Comparison of ENCODE assay signal across 1 cellular context in the genomic region with DNA sequence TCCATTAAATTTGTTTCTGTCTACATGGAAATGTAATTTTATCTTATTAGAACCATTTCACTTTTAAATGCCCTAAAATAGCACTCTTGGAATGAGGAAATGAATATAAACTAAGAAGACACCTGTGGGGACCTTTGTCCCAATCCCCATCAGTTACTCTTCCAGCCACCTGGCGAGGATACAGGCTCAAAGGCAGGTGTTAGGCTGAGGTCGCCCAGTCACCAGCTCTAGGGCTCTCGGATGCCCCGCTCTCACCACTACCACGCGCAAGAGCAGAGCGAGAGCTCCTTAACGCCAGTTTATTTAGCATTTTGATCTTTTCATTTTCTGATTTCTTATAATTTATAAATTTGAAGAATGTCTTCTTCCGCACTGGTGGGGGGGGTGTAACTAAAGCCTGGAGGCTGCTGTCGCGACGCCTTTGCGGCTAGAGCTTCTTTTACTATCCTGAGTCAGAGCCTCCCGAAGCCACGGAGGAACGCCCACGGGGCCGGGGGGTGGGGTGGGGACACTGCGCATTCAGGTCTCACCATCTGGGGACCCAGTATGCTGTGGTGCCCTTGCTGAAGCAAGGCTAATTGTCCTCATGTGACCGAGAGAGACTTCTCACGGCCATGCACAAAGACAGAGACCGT.
TF ChIP-seq lines count a peak whose summit lies in the region.

No MANE protein-coding gene starts in this region.

TF ChIP-seq in GM23338, 12 proteins besides CTCF, POLR2A, EP300 and RAD21 (continued from another document):
- TF ChIP-seq, protein P1, sequence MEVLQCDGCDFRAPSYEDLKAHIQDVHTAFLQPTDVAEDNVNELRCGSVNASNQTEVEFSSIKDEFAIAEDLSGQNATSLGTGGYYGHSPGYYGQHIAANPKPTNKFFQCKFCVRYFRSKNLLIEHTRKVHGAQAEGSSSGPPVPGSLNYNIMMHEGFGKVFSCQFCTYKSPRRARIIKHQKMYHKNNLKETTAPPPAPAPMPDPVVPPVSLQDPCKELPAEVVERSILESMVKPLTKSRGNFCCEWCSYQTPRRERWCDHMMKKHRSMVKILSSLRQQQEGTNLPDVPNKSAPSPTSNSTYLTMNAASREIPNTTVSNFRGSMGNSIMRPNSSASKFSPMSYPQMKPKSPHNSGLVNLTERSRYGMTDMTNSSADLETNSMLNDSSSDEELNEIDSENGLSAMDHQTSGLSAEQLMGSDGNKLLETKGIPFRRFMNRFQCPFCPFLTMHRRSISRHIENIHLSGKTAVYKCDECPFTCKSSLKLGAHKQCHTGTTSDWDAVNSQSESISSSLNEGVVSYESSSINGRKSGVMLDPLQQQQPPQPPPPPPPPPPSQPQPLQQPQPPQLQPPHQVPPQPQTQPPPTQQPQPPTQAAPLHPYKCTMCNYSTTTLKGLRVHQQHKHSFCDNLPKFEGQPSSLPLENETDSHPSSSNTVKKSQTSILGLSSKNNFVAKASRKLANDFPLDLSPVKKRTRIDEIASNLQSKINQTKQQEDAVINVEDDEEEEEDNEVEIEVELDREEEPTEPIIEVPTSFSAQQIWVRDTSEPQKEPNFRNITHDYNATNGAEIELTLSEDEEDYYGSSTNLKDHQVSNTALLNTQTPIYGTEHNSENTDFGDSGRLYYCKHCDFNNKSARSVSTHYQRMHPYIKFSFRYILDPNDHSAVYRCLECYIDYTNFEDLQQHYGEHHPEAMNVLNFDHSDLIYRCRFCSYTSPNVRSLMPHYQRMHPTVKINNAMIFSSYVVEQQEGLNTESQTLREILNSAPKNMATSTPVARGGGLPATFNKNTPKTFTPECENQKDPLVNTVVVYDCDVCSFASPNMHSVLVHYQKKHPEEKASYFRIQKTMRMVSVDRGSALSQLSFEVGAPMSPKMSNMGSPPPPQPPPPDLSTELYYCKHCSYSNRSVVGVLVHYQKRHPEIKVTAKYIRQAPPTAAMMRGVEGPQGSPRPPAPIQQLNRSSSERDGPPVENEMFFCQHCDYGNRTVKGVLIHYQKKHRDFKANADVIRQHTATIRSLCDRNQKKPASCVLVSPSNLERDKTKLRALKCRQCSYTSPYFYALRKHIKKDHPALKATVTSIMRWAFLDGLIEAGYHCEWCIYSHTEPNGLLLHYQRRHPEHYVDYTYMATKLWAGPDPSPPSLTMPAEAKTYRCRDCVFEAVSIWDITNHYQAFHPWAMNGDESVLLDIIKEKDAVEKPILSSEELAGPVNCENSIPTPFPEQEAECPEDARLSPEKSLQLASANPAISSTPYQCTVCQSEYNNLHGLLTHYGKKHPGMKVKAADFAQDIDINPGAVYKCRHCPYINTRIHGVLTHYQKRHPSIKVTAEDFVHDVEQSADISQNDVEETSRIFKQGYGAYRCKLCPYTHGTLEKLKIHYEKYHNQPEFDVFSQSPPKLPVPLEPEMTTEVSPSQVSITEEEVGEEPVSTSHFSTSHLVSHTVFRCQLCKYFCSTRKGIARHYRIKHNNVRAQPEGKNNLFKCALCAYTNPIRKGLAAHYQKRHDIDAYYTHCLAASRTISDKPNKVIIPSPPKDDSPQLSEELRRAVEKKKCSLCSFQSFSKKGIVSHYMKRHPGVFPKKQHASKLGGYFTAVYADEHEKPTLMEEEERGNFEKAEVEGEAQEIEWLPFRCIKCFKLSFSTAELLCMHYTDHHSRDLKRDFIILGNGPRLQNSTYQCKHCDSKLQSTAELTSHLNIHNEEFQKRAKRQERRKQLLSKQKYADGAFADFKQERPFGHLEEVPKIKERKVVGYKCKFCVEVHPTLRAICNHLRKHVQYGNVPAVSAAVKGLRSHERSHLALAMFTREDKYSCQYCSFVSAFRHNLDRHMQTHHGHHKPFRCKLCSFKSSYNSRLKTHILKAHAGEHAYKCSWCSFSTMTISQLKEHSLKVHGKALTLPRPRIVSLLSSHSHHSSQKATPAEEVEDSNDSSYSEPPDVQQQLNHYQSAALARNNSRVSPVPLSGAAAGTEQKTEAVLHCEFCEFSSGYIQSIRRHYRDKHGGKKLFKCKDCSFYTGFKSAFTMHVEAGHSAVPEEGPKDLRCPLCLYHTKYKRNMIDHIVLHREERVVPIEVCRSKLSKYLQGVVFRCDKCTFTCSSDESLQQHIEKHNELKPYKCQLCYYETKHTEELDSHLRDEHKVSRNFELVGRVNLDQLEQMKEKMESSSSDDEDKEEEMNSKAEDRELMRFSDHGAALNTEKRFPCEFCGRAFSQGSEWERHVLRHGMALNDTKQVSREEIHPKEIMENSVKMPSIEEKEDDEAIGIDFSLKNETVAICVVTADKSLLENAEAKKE (CRISPR knock-in tag; IDR thresholded peaks at IDR 0.05), result no peak
